13 cellular contexts compared by ENCODE assay signal in the genomic region with DNA sequence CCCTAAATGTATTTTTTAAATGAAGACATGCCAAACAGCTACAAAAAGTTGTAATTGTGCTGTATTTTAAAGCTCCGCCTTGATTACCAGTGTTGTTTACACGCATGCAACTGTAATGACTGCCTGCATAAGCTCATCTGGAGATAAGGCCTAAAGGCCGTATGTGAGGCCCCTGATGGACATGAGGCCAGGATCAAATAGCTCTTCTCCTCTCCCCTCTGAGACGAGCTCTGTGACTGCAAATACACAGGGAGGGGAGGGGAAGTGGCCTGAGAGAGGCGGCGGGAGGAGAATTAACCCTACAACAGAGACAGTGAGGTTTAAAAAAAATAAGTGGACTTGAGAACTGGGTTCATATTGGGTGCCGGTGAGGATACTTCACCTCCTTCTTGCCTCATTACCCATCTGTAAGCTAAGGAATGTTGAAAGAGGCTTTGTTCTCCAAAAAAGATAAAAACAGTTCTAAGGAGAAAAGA.
DNase-seq lines count a peak whose midpoint lies in the region; ATAC-seq and TF ChIP-seq lines count a peak whose summit lies in the region.
"Had no signal": no experiment of that assay in that cellular context is flagged by ENCODE, and none has a peak within 500 bp of the region (broad histone marks: within the 10 kb centered on the region; RNA-seq: fewer than 3 reads in every experiment).

No MANE protein-coding gene starts in this region.

- H3K4me3 ChIP-seq in choroid plexus epithelial cell (ENCODE audit: low read depth, low read length) (no peak overlapping the region), skin epidermis (no peak overlapping the region)

- H3K9me3 Mint-ChIP-seq in HFFc6, result peaks cover 14% of the 10 kb centered on the region

- ATAC-seq in HG03135 (IDR thresholded peaks at IDR 0.05; ENCODE audit: unreplicated experiment) (no peak), HG03571 (IDR thresholded peaks at IDR 0.05; ENCODE audit: unreplicated experiment) (no peak)

- peaks cover 56% of the 10 kb centered on the region for H3K4me1 Mint-ChIP-seq in HFFc6 (ENCODE audit: low read depth)
- H3K4me1 Mint-ChIP-seq: CD14-positive monocyte had no signal

- TF ChIP-seq CTCF in HFFc6 (IDR thresholded peaks at IDR 0.05) (no peak), choroid plexus epithelial cell (conservative IDR thresholded peaks at IDR 0.05; ENCODE audit: low read depth, low read length) (no peak)

- H3K27me3 Mint-ChIP-seq in HFFc6 (ENCODE audit: insufficient read depth), result peaks cover 3% of the 10 kb centered on the region

- peak overlapping the region; percentile 41 for H3K4me3 Mint-ChIP-seq in HFFc6
- H3K4me3 Mint-ChIP-seq: CD14-positive monocyte had no signal

- H3K36me3 Mint-ChIP-seq in HFFc6 (ENCODE audit: low read depth), result peaks cover 15% of the 10 kb centered on the region
- H3K36me3 Mint-ChIP-seq: CD14-positive monocyte had no signal

- peak overlapping the region in 11 of 21 experiments; percentile 2 to 73 (median 52) for H3K27ac ChIP-seq in skin epidermis

- H3K27ac Mint-ChIP-seq in HFFc6, result peak overlapping the region; percentile 73
- H3K27ac Mint-ChIP-seq: CD14-positive monocyte had no signal

- DNase-seq in HFFc6, result no peak
- DNase-seq in choroid plexus epithelial cell (ENCODE audit: low read depth), result peak; percentile 54
- DNase-seq in iris pigment epithelial cell (ENCODE audit: low read depth), result peak; percentile 31
- DNase-seq in NCI-H2107 (lab: John Stamatoyannopoulos, UW), result no peak
- no peak for DNase-seq in activated CD4-positive, alpha-beta T cell treated with anti-CD3 and anti-CD28 coated beads, Interleukin-2, amount 50 U/mL, for 48 hours
- DNase-seq: activated T-cell treated with anti-CD3 and anti-CD28 coated beads, Interleukin-2, amount 50 U/mL, for 1 hour; KBM-7; NCI-H2029 treated with DMSO at 0.1 percent for 48 hours; RPMI8226 had no signal

Comparison
In these comparisons a context has a peak if more than half of its experiments do, and no peak if none do; other contexts are left out.
1. DNase-seq: peak in choroid plexus epithelial cell (single experiment) and iris pigment epithelial cell (single experiment); none in HFFc6 (single experiment), NCI-H2107 (single experiment) and activated CD4-positive, alpha-beta T cell treated with anti-CD3 and anti-CD28 coated beads, Interleukin-2, amount 50 U/mL, for 48 hours (0 of 2).